In genomic region chr12:120413901-120414695, GRCh38 we compare ENCODE assay signal across 9 cellular contexts. TPM values are rescaled to one million over a fixed set of nuclear protein-coding genes. Genes with fewer than 3 reads are reported as not detected.
DNase-seq lines count a peak whose midpoint lies in the region; ATAC-seq and TF ChIP-seq lines count a peak whose summit lies in the region.
"Had no signal": no experiment of that assay in that cellular context is flagged by ENCODE, and none has a peak within 500 bp of the region (broad histone marks: within the 10 kb centered on the region; RNA-seq: fewer than 3 reads in every experiment).

No MANE protein-coding gene starts in this region.

- peak overlapping the region; percentile 58 for H3K27ac ChIP-seq in rectal smooth muscle tissue (ENCODE audit: low read depth, low read length)

- DNase-seq in NCI-H2029 treated with DMSO at 0.1 percent for 48 hours (lab: John Stamatoyannopoulos, UW) (peak; percentile 45), iPS-NIHi7 (ENCODE audit: extremely low spot score) (peak; percentile 88)
- no peak for DNase-seq in activated T-cell treated with anti-CD3 and anti-CD28 coated beads, Interleukin-2, amount 50 U/mL, for 48 hours
- DNase-seq in activated naive CD4-positive, alpha-beta T cell treated with anti-CD3 and anti-CD28 coated beads, Interleukin-2, amount 50 U/mL, for 72 hours (ENCODE audit: low spot score in 2 of 2) = no peak
- DNase-seq: aorta had no signal

- H3K27me3 Mint-ChIP-seq in brain = no peaks in the 10 kb centered on the region

- H3K9me3 Mint-ChIP-seq in brain = peaks cover 0 to 2% (median 0%) of the 10 kb centered on the region in 5 experiments
- no peaks in the 10 kb centered on the region for H3K9me3 Mint-ChIP-seq in activated naive CD4-positive, alpha-beta T cell treated with anti-CD3 and anti-CD28 coated beads, Interleukin-2, amount 50 U/mL, for 72 hours

- H3K36me3 Mint-ChIP-seq in brain = no peaks in the 10 kb centered on the region
- H3K36me3 Mint-ChIP-seq in activated naive CD4-positive, alpha-beta T cell treated with anti-CD3 and anti-CD28 coated beads, Interleukin-2, amount 50 U/mL, for 72 hours = no peaks in the 10 kb centered on the region

- H3K4me3 ChIP-seq in rectal smooth muscle tissue (ENCODE audit: low read length) = no peak overlapping the region

- peak overlapping the region; percentile 22 to 42 (median 28) for H3K4me3 Mint-ChIP-seq in brain

- peak overlapping the region; percentile 83 to 98 (median 94) for H3K27ac Mint-ChIP-seq in brain
- H3K27ac Mint-ChIP-seq in activated naive CD4-positive, alpha-beta T cell treated with anti-CD3 and anti-CD28 coated beads, Interleukin-2, amount 50 U/mL, for 72 hours = no peak overlapping the region

- no peaks in the 10 kb centered on the region for H3K27me3 ChIP-seq in rectal smooth muscle tissue (ENCODE audit: control insufficient read depth, insufficient read depth, low read length)

- H3K4me1 ChIP-seq in rectal smooth muscle tissue (ENCODE audit: control insufficient read depth, insufficient read depth, low read length) = no peaks in the 10 kb centered on the region

- ATAC-seq in HG03439 (IDR thresholded peaks at IDR 0.05; ENCODE audit: unreplicated experiment) = no peak
- ATAC-seq in activated naive CD4-positive, alpha-beta T cell treated with anti-CD3 and anti-CD28 coated beads, Interleukin-2, amount 50 U/mL, for 72 hours = no peak

- no peak for TF ChIP-seq CTCF in brain (conservative IDR thresholded peaks at IDR 0.05)

- no peak overlapping the region for H3K9ac ChIP-seq in rectal smooth muscle tissue (ENCODE audit: low read length)

- H3K4me1 Mint-ChIP-seq in brain = peaks cover 21% of the 10 kb centered on the region

- no peaks in the 10 kb centered on the region for H3K36me3 ChIP-seq in rectal smooth muscle tissue (ENCODE audit: control insufficient read depth, insufficient read depth, low read length)

RNA-seq across cellular contexts. Expression of gene COX6A1, which starts 23.8 kb away (rescaled TPM):
- polyA plus RNA-seq in brain (ENCODE audit: insufficient read depth, low read depth, low replicate concordance) = 1,091 TPM
- total RNA-seq in activated naive CD4-positive, alpha-beta T cell treated with anti-CD3 and anti-CD28 coated beads, Interleukin-2, amount 50 U/mL, for 72 hours = 100 to 1,000 TPM; 416 to 490 TPM

RNA-seq across cellular contexts. Expression of gene TRIAP1, which starts 32.1 kb away (rescaled TPM):
- polyA plus RNA-seq in brain (ENCODE audit: insufficient read depth, low read depth, low replicate concordance) = 10.9 TPM
- total RNA-seq in activated naive CD4-positive, alpha-beta T cell treated with anti-CD3 and anti-CD28 coated beads, Interleukin-2, amount 50 U/mL, for 72 hours = 10 to 100 TPM; 33.8 to 49.5 TPM

RNA-seq across cellular contexts. Expression of gene GATC, which starts 32.1 kb away (rescaled TPM):
- polyA plus RNA-seq in brain (ENCODE audit: insufficient read depth, low read depth, low replicate concordance) = 25.4 TPM
- 10 to 100 TPM; 27.5 to 46.3 TPM for total RNA-seq in activated naive CD4-positive, alpha-beta T cell treated with anti-CD3 and anti-CD28 coated beads, Interleukin-2, amount 50 U/mL, for 72 hours

RNA-seq across cellular contexts. Expression of gene MSI1, which starts 45.1 kb away (rescaled TPM):
- 69.7 TPM for polyA plus RNA-seq in brain (ENCODE audit: insufficient read depth, low read depth, low replicate concordance)
- total RNA-seq in activated naive CD4-positive, alpha-beta T cell treated with anti-CD3 and anti-CD28 coated beads, Interleukin-2, amount 50 U/mL, for 72 hours = under 1 TPM in 1 of 2 donors, not detected in 1; 0.51 TPM
- total RNA-seq: T-helper 2 cell treated with Interferon-gamma antibody and Interleukin-4, amounts not matched to agents 100 ng/mL and 5 ng/mL, for 36 hours had no signal

RNA-seq across cellular contexts. Expression of gene SRSF9, which starts 55.5 kb away (rescaled TPM):
- 182 TPM for polyA plus RNA-seq in brain (ENCODE audit: insufficient read depth, low read depth, low replicate concordance)
- 100 to 1,000 TPM; 148 to 207 TPM for total RNA-seq in activated naive CD4-positive, alpha-beta T cell treated with anti-CD3 and anti-CD28 coated beads, Interleukin-2, amount 50 U/mL, for 72 hours

Comparison
In these comparisons a context has a peak if more than half of its experiments do, and no peak if none do; other contexts are left out.
1. DNase-seq: peak in NCI-H2029 treated with DMSO at 0.1 percent for 48 hours (single experiment) and iPS-NIHi7 (single experiment); none in activated T-cell treated with anti-CD3 and anti-CD28 coated beads, Interleukin-2, amount 50 U/mL, for 48 hours (0 of 2) and activated naive CD4-positive, alpha-beta T cell treated with anti-CD3 and anti-CD28 coated beads, Interleukin-2, amount 50 U/mL, for 72 hours (0 of 2).
2. H3K27ac Mint-ChIP-seq: peak in brain (5 of 5); none in activated naive CD4-positive, alpha-beta T cell treated with anti-CD3 and anti-CD28 coated beads, Interleukin-2, amount 50 U/mL, for 72 hours (0 of 2).